Comparison of ENCODE assay signal across 8 cellular contexts in genomic region chr22:36853407-36854099, GRCh38.
DNase-seq lines count a peak whose midpoint lies in the region; ATAC-seq and FAIRE-seq lines count a peak whose summit lies in the region.

No MANE protein-coding gene starts in this region.

- DNase-seq in D341Med (ENCODE audit: low spot score) (peak; percentile 84), HTR-8/SVneo (ENCODE audit: insufficient read length, low spot score) (peak; percentile 36), T follicular helper cell (ENCODE audit: low read depth) (peak; percentile 83), iPS DF 4.7 (ENCODE audit: extremely low read depth, low spot score) (peak; percentile 49), NCI-H146 (lab: John Stamatoyannopoulos, UW) (no peak)
- DNase-seq in stimulated activated CD4-positive, alpha-beta T cell treated with anti-CD3 and anti-CD28 coated beads, Interleukin-15, amount 100 ng/mL, for 48 hours (ENCODE audit: low read depth in 2 of 2) = peak; percentile 87 to 90

- no peak for FAIRE-seq in HTR-8/SVneo (lab: Jason Lieb, UNC)

- H3K9me3 Mint-ChIP-seq in activated naive CD8-positive, alpha-beta T cell (ENCODE audit: low read depth) = no peaks in the 10 kb centered on the region

- H3K4me1 Mint-ChIP-seq in activated naive CD8-positive, alpha-beta T cell (ENCODE audit: low read depth) = peaks cover 18% of the 10 kb centered on the region

- H3K27ac Mint-ChIP-seq in activated naive CD8-positive, alpha-beta T cell = peak overlapping the region; percentile 82

- peak overlapping the region; percentile 67 for H3K4me3 Mint-ChIP-seq in activated naive CD8-positive, alpha-beta T cell

- H3K36me3 Mint-ChIP-seq in activated naive CD8-positive, alpha-beta T cell = no peaks in the 10 kb centered on the region

- no peak for ATAC-seq in HG03565 (IDR thresholded peaks at IDR 0.05; ENCODE audit: unreplicated experiment)

- H3K27me3 Mint-ChIP-seq in activated naive CD8-positive, alpha-beta T cell = peaks cover 8% of the 10 kb centered on the region
